ENCODE assay signal across 24 cellular contexts in genomic region chr15:54812383-54812782, GRCh38.
"Had no signal": no experiment of that assay in that cellular context is flagged by ENCODE, and none has a peak within 500 bp of the region (broad histone marks: within the 10 kb centered on the region; RNA-seq: fewer than 3 reads in every experiment).

No MANE protein-coding gene starts in this region.

- H3K27ac ChIP-seq: left ventricle myocardium inferior, neural progenitor cell, neutrophil, skin epidermis, suprapubic skin, thoracic aorta, tibial artery, upper lobe of right lung had no signal

- H3K9me3 ChIP-seq: neutrophil, upper lobe of right lung had no signal

- H3K4me1 ChIP-seq: left ventricle myocardium inferior, neural progenitor cell, suprapubic skin, upper lobe of right lung had no signal

- DNase-seq: islet precursor cell; left ventricle myocardium inferior; naive B cell; natural killer cell; nephron progenitor cell; occipital lobe; right cardiac atrium; stimulated activated CD4-positive, alpha-beta T cell treated with anti-CD3 and anti-CD28 coated beads, Interleukin-12 subunit alpha, Interleukin-12 subunit beta, amount 100 ng/mL, for 4 hours; stimulated activated CD4-positive, alpha-beta T cell treated with anti-CD3 and anti-CD28 coated beads, Interleukin-15, amount 100 ng/mL, for 24 hours; stimulated activated CD4-positive, alpha-beta T cell treated with anti-CD3 and anti-CD28 coated beads, Interleukin-2, amount 100 ng/mL, for 24 hours; stimulated activated CD4-positive, alpha-beta T cell treated with anti-CD3 and anti-CD28 coated beads, Interleukin-4, amount 100 ng/mL, for 1 hour; stimulated activated naive CD4-positive, alpha-beta T cell; tibial artery; trophoblast cell; upper lobe of right lung had no signal

- H3K4me3 ChIP-seq: left ventricle myocardium inferior, lung, neural progenitor cell, skin epidermis, suprapubic skin, thoracic aorta, tibial artery, upper lobe of right lung had no signal

- ATAC-seq: natural killer cell; right cardiac atrium; sciatic nerve; stimulated activated effector memory CD8-positive, alpha-beta T cell treated with anti-CD3 and anti-CD28 coated beads, Interleukin-12 subunit alpha, Interleukin-12 subunit beta, amount 100 ng/mL, for 72 hours; upper lobe of right lung had no signal

- FAIRE-seq: urothelium cell line had no signal

- H3K27me3 ChIP-seq: neural progenitor cell, neutrophil, suprapubic skin, tibial artery, upper lobe of right lung had no signal

- H3K36me3 ChIP-seq: left ventricle myocardium inferior, neural progenitor cell, neutrophil, suprapubic skin, thoracic aorta, tibial artery, upper lobe of right lung had no signal
